8 cellular contexts compared by ENCODE assay signal in the genomic region with DNA sequence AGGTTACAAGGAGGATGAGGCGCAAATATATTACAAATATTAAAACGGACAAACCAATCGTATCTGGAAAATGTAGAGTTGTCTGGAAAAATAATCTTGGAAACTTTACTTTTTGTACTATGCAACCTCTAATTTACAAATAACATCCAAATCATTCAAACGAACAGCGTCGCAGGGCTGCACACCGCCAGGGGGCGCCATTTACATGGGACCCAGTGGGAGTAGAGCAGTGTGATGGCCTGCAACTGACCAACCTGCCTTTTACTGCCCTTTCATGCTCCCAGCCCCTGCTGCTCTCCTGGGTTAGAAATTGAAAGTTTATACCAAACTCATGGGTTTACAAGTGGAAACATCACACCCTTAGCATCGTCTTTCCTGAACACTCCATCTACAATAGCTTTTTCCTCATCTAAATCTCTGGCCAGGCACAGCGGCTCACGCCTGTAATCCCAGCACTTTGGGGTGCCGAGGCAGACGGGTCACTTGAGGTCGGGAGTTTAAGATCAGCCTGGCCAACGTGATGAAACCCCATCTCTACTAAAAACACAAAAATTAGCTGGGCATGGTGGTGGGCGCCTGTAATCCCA. TPM values are rescaled to one million over a fixed set of nuclear protein-coding genes. Genes with fewer than 3 reads are reported as not detected.
DNase-seq lines count a peak whose midpoint lies in the region; ATAC-seq and TF ChIP-seq lines count a peak whose summit lies in the region.

No MANE protein-coding gene starts in this region.

- CTCF ChIA-PET in AG04449 (lab: Yijun Ruan, JAX) = interaction anchor here (0.8 to 7.8 kb wide), 23 partner anchors 9 to 300 kb away, joined by 3 to 92 read pairs (median 5); a partner anchor contains a TSS

- H3K4me3 ChIP-seq in AG04449 (ENCODE audit: low read depth, low read length) (no peak overlapping the region), GM12875 (ENCODE audit: low read depth, low read length) (no peak overlapping the region), fibroblast of mammary gland (ENCODE audit: control insufficient read depth, low read depth, low read length) (no peak overlapping the region)

- H3K9me3 Mint-ChIP-seq in progenitor cell of endocrine pancreas (ENCODE audit: low read depth) = no peaks in the 10 kb centered on the region

- no peak for ATAC-seq in GM18907 (IDR thresholded peaks at IDR 0.05; ENCODE audit: unreplicated experiment)

- POLR2A ChIA-PET in AG04449 (lab: Yijun Ruan, JAX) = no interaction called here

- no peak overlapping the region for H3K27ac Mint-ChIP-seq in progenitor cell of endocrine pancreas

- H3K4me1 Mint-ChIP-seq in progenitor cell of endocrine pancreas (ENCODE audit: low read depth) = peaks cover 9% of the 10 kb centered on the region

- peaks cover 8% of the 10 kb centered on the region for H3K36me3 Mint-ChIP-seq in progenitor cell of endocrine pancreas (ENCODE audit: insufficient read depth)

- DNase-seq in AG04449 (ENCODE audit: low read depth, low spot score) = no peak
- peak; percentile 51 for DNase-seq in NCI-H748 (lab: John Stamatoyannopoulos, UW; ENCODE audit: unreplicated experiment)
- peak; percentile 95 for DNase-seq in activated CD8-positive, alpha-beta memory T cell treated with anti-CD3 and anti-CD28 coated beads, Interleukin-2, amount 50 U/mL, for 48 hours
- DNase-seq in fibroblast of mammary gland (ENCODE audit: low read depth) = peak; percentile 76
- DNase-seq in progenitor cell of endocrine pancreas (ENCODE audit: low spot score, unreplicated experiment) = peak; percentile 52
- DNase-seq in GM19240 (ENCODE audit: insufficient read length, low spot score) = no peak

- H3K4me3 Mint-ChIP-seq in progenitor cell of endocrine pancreas (ENCODE audit: low read depth) = no peak overlapping the region

- H3K27me3 Mint-ChIP-seq in progenitor cell of endocrine pancreas = no peaks in the 10 kb centered on the region

- TF ChIP-seq CTCF in AG04449 (IDR thresholded peaks at IDR 0.05; ENCODE audit: insufficient read depth, low read length, missing control alignments) (peak; percentile 74), GM12875 (IDR thresholded peaks at IDR 0.05; ENCODE audit: borderline replicate concordance, insufficient read depth, low read depth, low read length) (peak; percentile 63), fibroblast of mammary gland (conservative IDR thresholded peaks at IDR 0.05; ENCODE audit: control insufficient read depth, insufficient read depth, low read depth, low read length) (peak; percentile 88), progenitor cell of endocrine pancreas (IDR thresholded peaks at IDR 0.05; ENCODE audit: unreplicated experiment) (peak; percentile 93)

RNA-seq across cellular contexts. Expression of a gene that starts 10.0 kb away (rescaled TPM):
- 38.4 and 53.2 TPM in 2 replicates for total RNA-seq in progenitor cell of endocrine pancreas

RNA-seq across cellular contexts. Expression of a gene that starts 20.7 kb away (rescaled TPM):
- 47.8 and 48.6 TPM in 2 replicates for total RNA-seq in progenitor cell of endocrine pancreas

Comparison
In these comparisons a context has a peak if more than half of its experiments do, and no peak if none do; other contexts are left out.
1. DNase-seq: peak in NCI-H748 (single experiment), activated CD8-positive, alpha-beta memory T cell treated with anti-CD3 and anti-CD28 coated beads, Interleukin-2, amount 50 U/mL, for 48 hours (single experiment), fibroblast of mammary gland (single experiment) and progenitor cell of endocrine pancreas (single experiment); none in AG04449 (single experiment) and GM19240 (single experiment).
2. Peak in every context shown above with its lines, with median percentiles within 50 percentile points of each other: CTCF ChIP-seq.